ENCODE assay signal across 7 cellular contexts in genomic region chr17:56679148-56679766, GRCh38.
DNase-seq lines count a peak whose midpoint lies in the region; ATAC-seq and TF ChIP-seq lines count a peak whose summit lies in the region.

No MANE protein-coding gene starts in this region.

- H3K9me3 ChIP-seq in HUES64 (ENCODE audit: insufficient read depth, low read depth, low read length): no peaks in the 10 kb centered on the region
- no peaks in the 10 kb centered on the region for H3K9me3 ChIP-seq in WERI-Rb-1 (ENCODE audit: severe bottlenecking)

- H3K36me3 ChIP-seq in HUES64 (ENCODE audit: insufficient read depth, low read length) (no peaks in the 10 kb centered on the region), WERI-Rb-1 (no peaks in the 10 kb centered on the region), rectal smooth muscle tissue (ENCODE audit: control insufficient read depth, insufficient read depth, low read length) (no peaks in the 10 kb centered on the region)

- H3K9ac ChIP-seq in HUES64 (ENCODE audit: low read depth, low read length) (no peak overlapping the region), rectal smooth muscle tissue (ENCODE audit: low read length) (no peak overlapping the region)

- H3K27me3 ChIP-seq in HUES64 (ENCODE audit: insufficient read depth, low read length) (peaks cover 43% of the 10 kb centered on the region), WERI-Rb-1 (ENCODE audit: insufficient read depth, low read depth, severe bottlenecking) (peaks cover 96% of the 10 kb centered on the region), rectal smooth muscle tissue (ENCODE audit: control insufficient read depth, insufficient read depth, low read length) (peaks cover 6% of the 10 kb centered on the region)

- no peak for ATAC-seq in HG03457 (IDR thresholded peaks at IDR 0.05; ENCODE audit: unreplicated experiment)

- H3K4me1 ChIP-seq in HUES64 (ENCODE audit: insufficient read depth, low read length) (peaks cover 3% of the 10 kb centered on the region; the same call in 1 of the 2 replicates), rectal smooth muscle tissue (ENCODE audit: control insufficient read depth, insufficient read depth, low read length) (peaks cover 3% of the 10 kb centered on the region)

- WGBS in HUES64: 49% methylated on average over 9 of the region's 11 CpGs

- H3K4me3 ChIP-seq in HUES64 (ENCODE audit: low read length) (peak overlapping the region; percentile 44), WERI-Rb-1 (ENCODE audit: low read depth, low read length) (peak overlapping the region; percentile 28), rectal smooth muscle tissue (ENCODE audit: low read length) (peak overlapping the region; percentile 17)

- DNase-seq in EL (peak; percentile 53), WERI-Rb-1 (no peak), glomerular visceral epithelial cell (ENCODE audit: extremely low spot score) (peak; percentile 23)
- DNase-seq in stimulated activated CD4-positive, alpha-beta T cell treated with anti-CD3 and anti-CD28 coated beads, Interleukin-12 subunit alpha, Interleukin-12 subunit beta, amount 100 ng/mL, for 4 hours: no peak

- no peak overlapping the region for H3K27ac ChIP-seq in HUES64 (ENCODE audit: low read depth, low read length)
- no peak overlapping the region for H3K27ac ChIP-seq in WERI-Rb-1
- no peak overlapping the region for H3K27ac ChIP-seq in rectal smooth muscle tissue (ENCODE audit: low read depth, low read length)

- peak; percentile 71 for TF ChIP-seq CTCF in WERI-Rb-1 (IDR thresholded peaks at IDR 0.05; ENCODE audit: low read depth, low read length)

Comparison
In these comparisons a context has a peak if more than half of its experiments do, and no peak if none do; other contexts are left out.
1. DNase-seq: peak in EL (single experiment) and glomerular visceral epithelial cell (single experiment); none in WERI-Rb-1 (single experiment) and stimulated activated CD4-positive, alpha-beta T cell treated with anti-CD3 and anti-CD28 coated beads, Interleukin-12 subunit alpha, Interleukin-12 subunit beta, amount 100 ng/mL, for 4 hours (single experiment).
2. Peak in every context shown above with its lines, with median percentiles within 50 percentile points of each other: H3K4me3 ChIP-seq.